Comparison of ENCODE assay signal across 8 cellular contexts in genomic region chr1:61050541-61051454, GRCh38. TPM values are rescaled to one million over a fixed set of nuclear protein-coding genes. Genes with fewer than 3 reads are reported as not detected.
DNase-seq lines count a peak whose midpoint lies in the region; ATAC-seq and TF ChIP-seq lines count a peak whose summit lies in the region.

No MANE protein-coding gene starts in this region.

- no peak for DNase-seq in activated T-cell treated with anti-CD3 and anti-CD28 coated beads, Interleukin-2, amount 50 U/mL, for 4 hours
- DNase-seq in activated T-cell treated with anti-CD3 and anti-CD28 coated beads, Interleukin-2, amount 50 U/mL, for 1 hour = no peak
- DNase-seq in NCI-H2029 treated with DMSO at 0.1 percent for 48 hours (lab: John Stamatoyannopoulos, UW) = peak; percentile 38
- DNase-seq in chondrocyte (ENCODE audit: low spot score) = no peak
- DNase-seq in left lobe of liver (ENCODE audit: low spot score) = peak; percentile 70
- DNase-seq in stimulated activated naive B cell treated with anti-CD40 and anti-IgM and Interleukin-4, amounts not matched to agents 10 μg/mL and 1 μg/mL and 100 μg/mL, for 72 hours = no peak
- DNase-seq in NCI-H526 treated with DMSO at 0.1 percent for 48 hours (lab: John Stamatoyannopoulos, UW) = no peak

- H3K27me3 Mint-ChIP-seq in activated T-cell treated with anti-CD3 and anti-CD28 coated beads, Interleukin-2, amount 50 U/mL, for 4 hours (ENCODE audit: low read depth) = peaks cover 42% of the 10 kb centered on the region
- no peaks in the 10 kb centered on the region for H3K27me3 Mint-ChIP-seq in chondrocyte (ENCODE audit: low read depth)
- H3K27me3 Mint-ChIP-seq in stimulated activated naive B cell treated with anti-CD40 and anti-IgM and Interleukin-4, amounts not matched to agents 10 μg/mL and 1 μg/mL and 100 μg/mL, for 72 hours = peaks cover 41 to 61% of the 10 kb centered on the region in 2 donors

- no peaks in the 10 kb centered on the region for H3K9me3 Mint-ChIP-seq in activated T-cell treated with anti-CD3 and anti-CD28 coated beads, Interleukin-2, amount 50 U/mL, for 4 hours
- no peaks in the 10 kb centered on the region for H3K9me3 Mint-ChIP-seq in chondrocyte (ENCODE audit: low read depth)
- H3K9me3 Mint-ChIP-seq in stimulated activated naive B cell treated with anti-CD40 and anti-IgM and Interleukin-4, amounts not matched to agents 10 μg/mL and 1 μg/mL and 100 μg/mL, for 72 hours = no peaks in the 10 kb centered on the region

- peaks cover 27% of the 10 kb centered on the region for H3K4me1 Mint-ChIP-seq in activated T-cell treated with anti-CD3 and anti-CD28 coated beads, Interleukin-2, amount 50 U/mL, for 4 hours (ENCODE audit: low read depth)
- H3K4me1 Mint-ChIP-seq in chondrocyte (ENCODE audit: low read depth) = peaks cover 36% of the 10 kb centered on the region
- H3K4me1 Mint-ChIP-seq in stimulated activated naive B cell treated with anti-CD40 and anti-IgM and Interleukin-4, amounts not matched to agents 10 μg/mL and 1 μg/mL and 100 μg/mL, for 72 hours = peaks cover 14 to 33% of the 10 kb centered on the region in 2 donors

- no peaks in the 10 kb centered on the region for H3K36me3 Mint-ChIP-seq in activated T-cell treated with anti-CD3 and anti-CD28 coated beads, Interleukin-2, amount 50 U/mL, for 4 hours (ENCODE audit: insufficient read depth)
- no peaks in the 10 kb centered on the region for H3K36me3 Mint-ChIP-seq in chondrocyte (ENCODE audit: low read depth)
- no peaks in the 10 kb centered on the region for H3K36me3 Mint-ChIP-seq in stimulated activated naive B cell treated with anti-CD40 and anti-IgM and Interleukin-4, amounts not matched to agents 10 μg/mL and 1 μg/mL and 100 μg/mL, for 72 hours

- ATAC-seq in activated T-cell treated with anti-CD3 and anti-CD28 coated beads, Interleukin-2, amount 50 U/mL, for 4 hours = peak; percentile 48 to 49
- ATAC-seq in left lobe of liver (peak; percentile 81), HG02623 (IDR thresholded peaks at IDR 0.05; ENCODE audit: unreplicated experiment) (no peak)
- peak; percentile 30 to 45 for ATAC-seq in stimulated activated naive B cell treated with anti-CD40 and anti-IgM and Interleukin-4, amounts not matched to agents 10 μg/mL and 1 μg/mL and 100 μg/mL, for 72 hours (replicated peaks)

- peak overlapping the region; percentile 80 for H3K4me3 Mint-ChIP-seq in activated T-cell treated with anti-CD3 and anti-CD28 coated beads, Interleukin-2, amount 50 U/mL, for 4 hours
- H3K4me3 Mint-ChIP-seq in chondrocyte (ENCODE audit: unreplicated experiment) = peak overlapping the region; percentile 76
- peak overlapping the region; percentile 81 to 86 for H3K4me3 Mint-ChIP-seq in stimulated activated naive B cell treated with anti-CD40 and anti-IgM and Interleukin-4, amounts not matched to agents 10 μg/mL and 1 μg/mL and 100 μg/mL, for 72 hours

- peak overlapping the region; percentile 88 for H3K27ac Mint-ChIP-seq in chondrocyte (ENCODE audit: unreplicated experiment)
- no peak overlapping the region for H3K27ac Mint-ChIP-seq in stimulated activated naive B cell treated with anti-CD40 and anti-IgM and Interleukin-4, amounts not matched to agents 10 μg/mL and 1 μg/mL and 100 μg/mL, for 72 hours

- no peak for TF ChIP-seq CTCF in chondrocyte (IDR thresholded peaks at IDR 0.05)

RNA-seq across cellular contexts. Expression of gene NFIA, which starts 31.6 kb away (rescaled TPM):
- 1 to 10 TPM; 2.7 to 6.9 (median 5.8) TPM for total RNA-seq in activated T-cell treated with anti-CD3 and anti-CD28 coated beads, Interleukin-2, amount 50 U/mL, for 4 hours
- total RNA-seq in chondrocyte (43.0 to 64.1 TPM (median 47.3 TPM) in 3 replicates), left lobe of liver (69.9 TPM)

Comparison
In these comparisons a context has a peak if more than half of its experiments do, and no peak if none do; other contexts are left out.
1. DNase-seq: peak in NCI-H2029 treated with DMSO at 0.1 percent for 48 hours (single experiment) and left lobe of liver (single experiment); none in activated T-cell treated with anti-CD3 and anti-CD28 coated beads, Interleukin-2, amount 50 U/mL, for 4 hours (single experiment), activated T-cell treated with anti-CD3 and anti-CD28 coated beads, Interleukin-2, amount 50 U/mL, for 1 hour (single experiment), chondrocyte (single experiment), stimulated activated naive B cell treated with anti-CD40 and anti-IgM and Interleukin-4, amounts not matched to agents 10 μg/mL and 1 μg/mL and 100 μg/mL, for 72 hours (single experiment) and NCI-H526 treated with DMSO at 0.1 percent for 48 hours (single experiment).
2. Peak in every context shown above with its lines, with median percentiles within 50 percentile points of each other: H3K4me3 Mint-ChIP-seq.